Comparison of ENCODE assay signal across 1 cellular context in the genomic region with DNA sequence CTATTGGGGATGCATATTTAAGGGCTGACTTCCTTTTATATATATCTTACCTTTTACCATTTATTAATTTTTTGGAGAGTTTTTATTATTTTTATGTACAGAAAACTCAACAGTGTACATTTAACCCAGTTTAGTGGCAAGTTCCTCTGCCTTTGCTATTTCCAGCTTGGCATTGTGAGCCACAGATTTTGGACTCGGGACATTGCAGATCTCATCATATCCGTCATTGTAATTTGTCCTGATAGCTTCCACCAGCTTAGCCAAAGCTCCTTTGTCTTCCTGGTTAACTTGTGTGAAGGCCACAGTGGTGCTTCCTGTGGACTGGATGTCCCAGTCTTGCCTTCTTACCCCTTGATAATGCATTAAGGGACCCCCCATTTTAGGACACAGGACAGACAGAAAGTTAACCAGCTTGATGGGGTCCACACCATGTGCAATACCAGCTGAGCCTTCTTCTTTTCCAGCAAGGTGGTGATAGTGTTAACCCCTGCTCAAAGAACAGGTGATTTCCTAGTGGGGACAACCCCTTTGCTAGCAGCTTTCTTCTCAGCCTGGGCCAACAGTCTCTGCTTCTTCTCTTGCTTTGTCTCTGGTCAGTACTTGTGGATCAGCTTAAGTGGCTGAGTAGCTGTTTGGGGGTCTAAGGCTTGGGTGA.
TF ChIP-seq lines count a peak whose summit lies in the region.

No MANE protein-coding gene starts in this region.

TF ChIP-seq in GM12878, 131 proteins besides CTCF, POLR2A, EP300 and RAD21:
- TF ChIP-seq RAD51 (IDR thresholded peaks at IDR 0.05) = peak; percentile 29; the same call in 1 of the 2 replicates
- 0 out of 2 replicates have a peak, but pooled peaks have one; percentile 58 for TF ChIP-seq HDGF (IDR thresholded peaks at IDR 0.05)
- TF ChIP-seq, protein P1, sequence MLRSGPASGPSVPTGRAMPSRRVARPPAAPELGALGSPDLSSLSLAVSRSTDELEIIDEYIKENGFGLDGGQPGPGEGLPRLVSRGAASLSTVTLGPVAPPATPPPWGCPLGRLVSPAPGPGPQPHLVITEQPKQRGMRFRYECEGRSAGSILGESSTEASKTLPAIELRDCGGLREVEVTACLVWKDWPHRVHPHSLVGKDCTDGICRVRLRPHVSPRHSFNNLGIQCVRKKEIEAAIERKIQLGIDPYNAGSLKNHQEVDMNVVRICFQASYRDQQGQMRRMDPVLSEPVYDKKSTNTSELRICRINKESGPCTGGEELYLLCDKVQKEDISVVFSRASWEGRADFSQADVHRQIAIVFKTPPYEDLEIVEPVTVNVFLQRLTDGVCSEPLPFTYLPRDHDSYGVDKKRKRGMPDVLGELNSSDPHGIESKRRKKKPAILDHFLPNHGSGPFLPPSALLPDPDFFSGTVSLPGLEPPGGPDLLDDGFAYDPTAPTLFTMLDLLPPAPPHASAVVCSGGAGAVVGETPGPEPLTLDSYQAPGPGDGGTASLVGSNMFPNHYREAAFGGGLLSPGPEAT (IDR thresholded peaks at IDR 0.05; ENCODE audit: low read depth) = 0 out of 2 replicates have a peak, but pooled peaks have one; percentile 21
- TF ChIP-seq, protein P2, sequence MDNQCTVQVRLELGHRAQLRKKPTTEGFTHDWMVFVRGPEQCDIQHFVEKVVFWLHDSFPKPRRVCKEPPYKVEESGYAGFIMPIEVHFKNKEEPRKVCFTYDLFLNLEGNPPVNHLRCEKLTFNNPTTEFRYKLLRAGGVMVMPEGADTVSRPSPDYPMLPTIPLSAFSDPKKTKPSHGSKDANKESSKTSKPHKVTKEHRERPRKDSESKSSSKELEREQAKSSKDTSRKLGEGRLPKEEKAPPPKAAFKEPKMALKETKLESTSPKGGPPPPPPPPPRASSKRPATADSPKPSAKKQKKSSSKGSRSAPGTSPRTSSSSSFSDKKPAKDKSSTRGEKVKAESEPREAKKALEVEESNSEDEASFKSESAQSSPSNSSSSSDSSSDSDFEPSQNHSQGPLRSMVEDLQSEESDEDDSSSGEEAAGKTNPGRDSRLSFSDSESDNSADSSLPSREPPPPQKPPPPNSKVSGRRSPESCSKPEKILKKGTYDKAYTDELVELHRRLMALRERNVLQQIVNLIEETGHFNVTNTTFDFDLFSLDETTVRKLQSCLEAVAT (IDR thresholded peaks at IDR 0.05) = peak; percentile 34; the same call in 1 of the 2 replicates
- 0 out of 2 replicates have a peak, but pooled peaks have one; percentile 31 for TF ChIP-seq NBN (IDR thresholded peaks at IDR 0.05)
